In genomic region chr2:100291152-100291970, GRCh38 we compare ENCODE assay signal across 9 cellular contexts. TPM values are rescaled to one million over a fixed set of nuclear protein-coding genes. Genes with fewer than 3 reads are reported as not detected.
A peak's percentile ranks its signal among the peaks of the same experiment; 100 is the strongest.
DNase-seq lines count a peak whose midpoint lies in the region; ATAC-seq, FAIRE-seq and TF ChIP-seq lines count a peak whose summit lies in the region.
"Had no signal": no experiment of that assay in that cellular context is flagged by ENCODE, and none has a peak within 500 bp of the region (broad histone marks: within the 10 kb centered on the region; RNA-seq: fewer than 3 reads in every experiment).

No MANE protein-coding gene starts in this region.

- H3K4me1 ChIP-seq in mucosa of descending colon (ENCODE audit: low read depth), result no peaks in the 10 kb centered on the region
- H3K4me1 ChIP-seq in stomach smooth muscle (ENCODE audit: control insufficient read depth, insufficient read depth, low read length), result peaks cover 2% of the 10 kb centered on the region

- H3K36me3 Mint-ChIP-seq in T-helper 2 cell treated with Interferon-gamma antibody and Interleukin-4, amounts not matched to agents 5 μg/mL and 100 μg/mL, for 36 hours (ENCODE audit: low read depth), result no peaks in the 10 kb centered on the region

- H3K27ac Mint-ChIP-seq in T-helper 2 cell treated with Interferon-gamma antibody and Interleukin-4, amounts not matched to agents 5 μg/mL and 100 μg/mL, for 36 hours, result no peak overlapping the region

- ATAC-seq in mucosa of descending colon, result peak; percentile 47

- intact Hi-C loops in mucosa of descending colon (cut with DNase I, micrococcal nuclease), result no loop called here

- no peaks in the 10 kb centered on the region for H3K9me3 Mint-ChIP-seq in T-helper 2 cell treated with Interferon-gamma antibody and Interleukin-4, amounts not matched to agents 5 μg/mL and 100 μg/mL, for 36 hours

- H3K4me3 Mint-ChIP-seq in T-helper 2 cell treated with Interferon-gamma antibody and Interleukin-4, amounts not matched to agents 5 μg/mL and 100 μg/mL, for 36 hours, result no peak overlapping the region

- peaks cover 27% of the 10 kb centered on the region for H3K27me3 Mint-ChIP-seq in T-helper 2 cell treated with Interferon-gamma antibody and Interleukin-4, amounts not matched to agents 5 μg/mL and 100 μg/mL, for 36 hours (ENCODE audit: low read depth)

- no peak overlapping the region for H3K9ac ChIP-seq in stomach smooth muscle (ENCODE audit: low read length in 2 of 2)

- no peak overlapping the region for H3K4me3 ChIP-seq in AG09309 (ENCODE audit: control insufficient read depth, low read depth, low read length)
- no peak overlapping the region for H3K4me3 ChIP-seq in bronchial epithelial cell (ENCODE audit: low read depth, low read length)
- no peak overlapping the region for H3K4me3 ChIP-seq in mucosa of descending colon
- H3K4me3 ChIP-seq in stomach smooth muscle (ENCODE audit: low read length in 2 of 2), result no peak overlapping the region

- H3K27me3 ChIP-seq in bronchial epithelial cell (ENCODE audit: control insufficient read depth, insufficient read depth, low read length), result peaks cover 2% of the 10 kb centered on the region
- no peaks in the 10 kb centered on the region for H3K27me3 ChIP-seq in stomach smooth muscle (ENCODE audit: control insufficient read depth in 1 of 2, insufficient read depth in 2 of 2, low read length in 2 of 2)

- H3K36me3 ChIP-seq in bronchial epithelial cell (ENCODE audit: control insufficient read depth, insufficient read depth, low read length), result no peaks in the 10 kb centered on the region
- no peaks in the 10 kb centered on the region for H3K36me3 ChIP-seq in mucosa of descending colon (ENCODE audit: low read depth)
- peaks cover 21% of the 10 kb centered on the region in 2 donors for H3K36me3 ChIP-seq in stomach smooth muscle (ENCODE audit: control insufficient read depth in 2 of 2, insufficient read depth in 2 of 2, low read length in 2 of 2)

- peak overlapping the region; percentile 53 for H3K27ac ChIP-seq in stomach smooth muscle (ENCODE audit: low read length)

- peaks cover 11% of the 10 kb centered on the region for H3K4me1 Mint-ChIP-seq in T-helper 2 cell treated with Interferon-gamma antibody and Interleukin-4, amounts not matched to agents 5 μg/mL and 100 μg/mL, for 36 hours (ENCODE audit: low read depth)

- TF ChIP-seq CTCF in AG09309 (IDR thresholded peaks at IDR 0.05; ENCODE audit: control insufficient read depth, insufficient read depth, low read depth, low read length, missing control alignments) (no peak), bronchial epithelial cell (IDR thresholded peaks at IDR 0.05; ENCODE audit: insufficient read depth, low read length, severe bottlenecking) (no peak), mucosa of descending colon (IDR thresholded peaks at IDR 0.05) (no peak)

- DNase-seq in AG09309 (ENCODE audit: low read depth), result peak; percentile 87
- DNase-seq in HUDEP-2 (lab: John Stamatoyannopoulos, UW; ENCODE audit: unreplicated experiment in 76 of 76), result peak; percentile 32 to 98 (median 91)
- DNase-seq in T-helper 2 cell treated with Interferon-gamma antibody and Interleukin-4, amounts not matched to agents 5 μg/mL and 100 μg/mL, for 36 hours (ENCODE audit: low spot score), result peak; percentile 87
- peak; percentile 90 for DNase-seq in bronchial epithelial cell (ENCODE audit: low read depth)
- peak in 1 of 3 donors; percentile 5 for DNase-seq in mucosa of descending colon
- no peak for DNase-seq in NCI-H446 treated with DMSO at 0.1 percent for 48 hours (lab: John Stamatoyannopoulos, UW)
- no peak for DNase-seq in NCI-H1436 (lab: John Stamatoyannopoulos, UW)

- H3K9me3 ChIP-seq in mucosa of descending colon, result no peaks in the 10 kb centered on the region
- no peaks in the 10 kb centered on the region for H3K9me3 ChIP-seq in stomach smooth muscle (ENCODE audit: control insufficient read depth in 2 of 2, low read length in 2 of 2)

- no peak for FAIRE-seq in bronchial epithelial cell (lab: Jason Lieb, UNC)
- FAIRE-seq: GM18507 had no signal

RNA-seq across cellular contexts. Expression of gene LONRF2, which starts 30.9 kb away (rescaled TPM):
- total RNA-seq in bronchial epithelial cell (under 0.01 TPM in 1 of 2 replicates, not detected in the other), mucosa of descending colon (10 to 100 TPM in 1 of 3 donors, under 1 TPM in 2; 0.41 to 19.9 (median 0.67) TPM)

Comparison
In these comparisons a context has a peak if more than half of its experiments do, and no peak if none do; other contexts are left out.
1. DNase-seq: peak in AG09309 (single experiment), HUDEP-2 (76 of 76), T-helper 2 cell treated with Interferon-gamma antibody and Interleukin-4, amounts not matched to agents 5 μg/mL and 100 μg/mL, for 36 hours (single experiment) and bronchial epithelial cell (single experiment); none in NCI-H446 treated with DMSO at 0.1 percent for 48 hours (single experiment) and NCI-H1436 (single experiment).